15 cellular contexts compared by ENCODE assay signal in the genomic region with DNA sequence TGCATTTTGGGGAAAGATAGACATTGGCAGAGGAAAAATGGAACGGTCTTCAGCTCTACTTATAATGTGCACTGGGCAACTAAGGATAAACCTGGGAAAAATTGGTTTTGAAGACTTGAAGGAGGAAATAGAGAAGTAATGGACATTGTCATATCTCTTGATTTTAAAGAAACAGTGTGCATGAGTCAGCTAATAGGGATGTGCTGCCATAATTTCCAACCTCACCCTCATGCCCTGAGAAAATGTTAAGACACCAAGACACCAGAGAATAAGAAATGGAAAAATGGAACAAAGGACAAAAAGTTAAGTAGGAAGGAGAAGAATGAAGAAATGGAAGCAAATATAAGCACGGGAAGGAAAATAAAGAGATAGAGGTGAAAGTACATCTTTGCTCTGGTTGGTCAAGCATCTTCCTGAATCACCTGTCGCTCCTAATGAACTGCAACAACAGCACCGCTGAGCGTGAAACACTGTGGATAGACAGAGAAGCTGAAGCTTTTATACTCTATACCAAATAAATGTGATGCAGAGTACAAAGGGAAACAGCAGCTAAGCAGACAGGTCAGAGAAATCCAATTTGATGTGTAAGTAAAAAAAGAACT. TPM values are rescaled to one million over a fixed set of nuclear protein-coding genes. Genes with fewer than 3 reads are reported as not detected.
DNase-seq lines count a peak whose midpoint lies in the region; ATAC-seq, FAIRE-seq and TF ChIP-seq lines count a peak whose summit lies in the region.
"Had no signal": no experiment of that assay in that cellular context is flagged by ENCODE, and none has a peak within 500 bp of the region (broad histone marks: within the 10 kb centered on the region; RNA-seq: fewer than 3 reads in every experiment).

No MANE protein-coding gene starts in this region.

- no peak for TF ChIP-seq POLR2A in H54 (IDR thresholded peaks at IDR 0.05; ENCODE audit: low read depth, low read length)

- H3K4me1 Mint-ChIP-seq in T-helper 17 cell: peaks cover 46% of the 10 kb centered on the region
- H3K4me1 Mint-ChIP-seq in endodermal cell: peaks cover 26% of the 10 kb centered on the region

- H4K8ac ChIP-seq in trophoblast cell (ENCODE audit: low read depth, low read length): no peak overlapping the region

- in situ Hi-C loops in GM23248 (cut with MboI): no loop called here

- peaks cover 37% of the 10 kb centered on the region; the same call in 1 of the 2 replicates for H4K20me1 ChIP-seq in GM23248 (ENCODE audit: insufficient read depth)

- no peak overlapping the region for H2BK5ac ChIP-seq in trophoblast cell (ENCODE audit: low read depth, low read length, poor library complexity)

- H3K4me3 Mint-ChIP-seq in T-helper 17 cell (no peak overlapping the region), endodermal cell (no peak overlapping the region)
- H3K4me3 Mint-ChIP-seq: activated CD4-positive, alpha-beta memory T cell treated with anti-CD3 and anti-CD28 coated beads, Interleukin-2, amount 10 ng/mL, durations not matched to agents 7 days and 5 days had no signal

- no peak overlapping the region for H2BK120ac ChIP-seq in trophoblast cell (ENCODE audit: insufficient read depth, low read length, poor library complexity)

- H3K9me2 ChIP-seq in GM23248 (ENCODE audit: insufficient read depth): no peaks in the 10 kb centered on the region

- peaks cover 3% of the 10 kb centered on the region; the same call in 1 of the 2 replicates for H3K36me3 ChIP-seq in GM23248 (ENCODE audit: low read depth)
- H3K36me3 ChIP-seq in endodermal cell (ENCODE audit: control insufficient read depth, insufficient read depth, low read length): peaks cover 34% of the 10 kb centered on the region
- H3K36me3 ChIP-seq in trophoblast cell (ENCODE audit: control insufficient read depth in 1 of 2, insufficient read depth in 2 of 2, low read length in 2 of 2): peaks cover 6 to 10% of the 10 kb centered on the region in 2 experiments
- H3K36me3 ChIP-seq: colonic mucosa had no signal

- TF ChIP-seq CTCF in endodermal cell (conservative IDR thresholded peaks at IDR 0.05): no peak

- no peak overlapping the region for H3K18ac ChIP-seq in trophoblast cell (ENCODE audit: low read length)

- no peak for FAIRE-seq in H54 (lab: Jason Lieb, UNC)
- FAIRE-seq: islet of Langerhans had no signal

- no peak for ATAC-seq in T-helper 17 cell
- ATAC-seq in activated CD4-positive, CD25-positive, alpha-beta regulatory T cell treated with anti-CD3 and anti-CD28 coated beads, Interleukin-2, amount 50 U/mL, for 24 hours: no peak
- ATAC-seq in GM21390 (IDR thresholded peaks at IDR 0.05; ENCODE audit: unreplicated experiment): no peak
- ATAC-seq: T-cell had no signal

- peak; percentile 45 for DNase-seq in GM23248
- DNase-seq in T-helper 17 cell: no peak
- no peak for DNase-seq in endodermal cell
- DNase-seq in trophoblast cell: peak in 1 of 2 donors; percentile 18
- DNase-seq in H54 (ENCODE audit: insufficient read length, low spot score): no peak
- DNase-seq: activated CD4-positive, alpha-beta memory T cell treated with anti-CD3 and anti-CD28 coated beads, Interleukin-2, amount 10 ng/mL, durations not matched to agents 7 days and 5 days; CD4-positive, alpha-beta memory T cell; colonic mucosa; foreskin melanocyte; Karpas-422; T-cell had no signal

- peaks cover 3% of the 10 kb centered on the region for H3K79me1 ChIP-seq in trophoblast cell (ENCODE audit: low read length)

- peaks cover 50% of the 10 kb centered on the region for H3F3A ChIP-seq in GM23248 (ENCODE audit: insufficient read depth)

- H3K9me3 Mint-ChIP-seq in endodermal cell: no peaks in the 10 kb centered on the region
- H3K9me3 Mint-ChIP-seq: activated CD4-positive, alpha-beta memory T cell treated with anti-CD3 and anti-CD28 coated beads, Interleukin-2, amount 10 ng/mL, durations not matched to agents 7 days and 5 days; activated naive CD4-positive, alpha-beta T cell treated with anti-CD3 and anti-CD28 coated beads, Interleukin-2, amount 50 U/mL, for 72 hours; CD4-positive, alpha-beta memory T cell; T-cell had no signal

- H3K4me2 ChIP-seq in GM23248 (ENCODE audit: unreplicated experiment) (peak overlapping the region; percentile 13), trophoblast cell (ENCODE audit: low read length) (no peak overlapping the region)

- WGBS in GM23248 (ENCODE audit: low coverage in 1 of 2, low lambda C conversion rate in 2 of 2, missing lambda C conversion rate in 2 of 2), 2 experiments: 79 to 80% methylated on average over 5 of the region's 5 CpGs
- WGBS in endodermal cell (ENCODE audit: insufficient coverage in 1 of 2, insufficient read length in 1 of 2), 2 experiments: 96 to 100% methylated on average over 2 to 5 of the region's 5 CpGs
- no CpG with 5 or more reads among the region's 5 CpGs for WGBS in trophoblast cell (ENCODE audit: extremely low coverage, insufficient coverage, insufficient read length)

- H3K9me3 ChIP-seq in GM23248 (ENCODE audit: low read depth) (no peaks in the 10 kb centered on the region), T-helper 17 cell (ENCODE audit: control insufficient read depth, low read length, poor library complexity, severe bottlenecking) (no peaks in the 10 kb centered on the region), endodermal cell (ENCODE audit: control insufficient read depth, low read length) (no peaks in the 10 kb centered on the region), trophoblast cell (ENCODE audit: insufficient read depth, low read depth, low read length) (no peaks in the 10 kb centered on the region)
- H3K9me3 ChIP-seq: colonic mucosa had no signal

- H3K36me3 Mint-ChIP-seq in T-helper 17 cell (ENCODE audit: low read depth) (peaks cover 2% of the 10 kb centered on the region), endodermal cell (ENCODE audit: low read depth) (peaks cover 9% of the 10 kb centered on the region)

- H2BK12ac ChIP-seq in trophoblast cell (ENCODE audit: low read length): no peak overlapping the region

- H3K27ac Mint-ChIP-seq in T-helper 17 cell (peak overlapping the region; percentile 9), endodermal cell (peak overlapping the region; percentile 16)
- H3K27ac Mint-ChIP-seq: activated CD4-positive, alpha-beta memory T cell treated with anti-CD3 and anti-CD28 coated beads, Interleukin-2, amount 10 ng/mL, durations not matched to agents 7 days and 5 days had no signal

- H3K14ac ChIP-seq in trophoblast cell (ENCODE audit: low read length): no peak overlapping the region

- H3K9ac ChIP-seq in GM23248 (no peak overlapping the region), endodermal cell (ENCODE audit: extremely low read depth, low read length, poor library complexity, severe bottlenecking) (no peak overlapping the region), trophoblast cell (ENCODE audit: low read length) (no peak overlapping the region)

- H3K79me2 ChIP-seq in GM23248 (ENCODE audit: insufficient read depth): peaks cover 100% of the 10 kb centered on the region
- peaks cover 21% of the 10 kb centered on the region for H3K79me2 ChIP-seq in trophoblast cell (ENCODE audit: control insufficient read depth, insufficient read depth, low read length, poor library complexity)

- H2AFZ ChIP-seq in GM23248 (no peak overlapping the region), trophoblast cell (ENCODE audit: insufficient read depth, low read length, poor library complexity) (no peak overlapping the region)

- peaks cover 39% of the 10 kb centered on the region for H3K4me1 ChIP-seq in GM23248 (ENCODE audit: insufficient read depth)
- H3K4me1 ChIP-seq in endodermal cell (ENCODE audit: control insufficient read depth, insufficient read depth, low read length): peaks cover 6% of the 10 kb centered on the region
- H3K4me1 ChIP-seq in trophoblast cell (ENCODE audit: control insufficient read depth in 1 of 2, insufficient read depth in 2 of 2, low read length in 2 of 2): peaks cover 0 to 2% of the 10 kb centered on the region in 2 experiments

- H3K4ac ChIP-seq in trophoblast cell (ENCODE audit: low read depth, low read length): peak overlapping the region; percentile 97

- H3K27ac ChIP-seq in GM23248: no peak overlapping the region
- H3K27ac ChIP-seq in endodermal cell (ENCODE audit: low read depth, low read length): no peak overlapping the region
- H3K27ac ChIP-seq in trophoblast cell (ENCODE audit: low read depth, low read length): no peak overlapping the region
- H3K27ac ChIP-seq: colonic mucosa had no signal

- no peak overlapping the region for H2AK5ac ChIP-seq in trophoblast cell (ENCODE audit: low read length)

- H3K27me3 Mint-ChIP-seq in T-helper 17 cell (no peaks in the 10 kb centered on the region), endodermal cell (ENCODE audit: insufficient read depth) (no peaks in the 10 kb centered on the region)
- H3K27me3 Mint-ChIP-seq: activated CD4-positive, alpha-beta memory T cell treated with anti-CD3 and anti-CD28 coated beads, Interleukin-2, amount 10 ng/mL, durations not matched to agents 7 days and 5 days; CD4-positive, alpha-beta memory T cell; T-cell had no signal

- no peak overlapping the region for H3K23ac ChIP-seq in trophoblast cell (ENCODE audit: low read length)

- H3K27me3 ChIP-seq in GM23248 (replicated peaks; ENCODE audit: insufficient read depth) (no peaks in the 10 kb centered on the region), endodermal cell (ENCODE audit: control insufficient read depth, insufficient read depth, low read length, poor library complexity, severe bottlenecking) (no peaks in the 10 kb centered on the region), trophoblast cell (ENCODE audit: insufficient read depth, low read length) (no peaks in the 10 kb centered on the region)
- H3K27me3 ChIP-seq: colonic mucosa had no signal

- H4K12ac ChIP-seq in trophoblast cell (ENCODE audit: low read depth, low read length): no peak overlapping the region

- H3K4me3 ChIP-seq in GM23248: no peak overlapping the region
- H3K4me3 ChIP-seq in endodermal cell (ENCODE audit: low read length): no peak overlapping the region
- no peak overlapping the region for H3K4me3 ChIP-seq in trophoblast cell (ENCODE audit: low read depth, low read length)
- H3K4me3 ChIP-seq: colonic mucosa had no signal

- H4K91ac ChIP-seq in trophoblast cell (ENCODE audit: low read depth, low read length): no peak overlapping the region

RNA-seq across cellular contexts. Expression of a gene that starts 5.3 kb away (rescaled TPM):
- total RNA-seq in GM23248 (2014; rRNA removed; shearing (Covaris generic)): 63.7 and 69.9 TPM in 2 replicates
- 45.4 and 49.4 TPM in 2 replicates for polyA plus RNA-seq in GM23248 (2016; fragmentation: Nextera tagmentation; extraction: Ambion mirVana)
- total RNA-seq in T-helper 17 cell: 100 to 1,000 TPM; 140 to 158 TPM
- total RNA-seq in endodermal cell: 100 to 1,000 TPM; 148 to 151 TPM
- 97.7 TPM for polyA plus RNA-seq in endodermal cell (2013, experiment 1 of 2)
- 88.6 TPM for polyA plus RNA-seq in endodermal cell (2013, experiment 2 of 2)
- 41.6 and 42.4 TPM in 2 replicates for polyA plus RNA-seq in trophoblast cell (2013)

RNA-seq across cellular contexts. Expression of a gene that starts 46.6 kb away (rescaled TPM):
- total RNA-seq in GM23248 (2014; rRNA removed; shearing (Covaris generic)): 58.7 and 69.4 TPM in 2 replicates
- 54.5 and 56.9 TPM in 2 replicates for polyA plus RNA-seq in GM23248 (2016; fragmentation: Nextera tagmentation; extraction: Ambion mirVana)
- total RNA-seq in T-helper 17 cell (10 to 100 TPM; 24.2 to 32.0 TPM), endodermal cell (10 to 100 TPM; 59.0 to 67.5 TPM)
- 45.9 TPM for polyA plus RNA-seq in endodermal cell (2013, experiment 1 of 2)
- 38.7 TPM for polyA plus RNA-seq in endodermal cell (2013, experiment 2 of 2)
- 43.1 and 47.2 TPM in 2 replicates for polyA plus RNA-seq in trophoblast cell (2013)

RNA-seq across cellular contexts. Expression of a gene that starts 46.8 kb away (rescaled TPM):
- total RNA-seq in GM23248 (2014; rRNA removed; shearing (Covaris generic)): 26.9 and 37.1 TPM in 2 replicates
- polyA plus RNA-seq in GM23248 (2016; fragmentation: Nextera tagmentation; extraction: Ambion mirVana): 36.6 and 38.4 TPM in 2 replicates
- total RNA-seq in T-helper 17 cell: 10 to 100 TPM; 17.0 to 19.8 TPM
- total RNA-seq in endodermal cell: 10 to 100 TPM; 37.7 to 44.5 TPM
- 29.7 TPM for polyA plus RNA-seq in endodermal cell (2013, experiment 1 of 2)
- 27.2 TPM for polyA plus RNA-seq in endodermal cell (2013, experiment 2 of 2)
- 19.2 and 20.3 TPM in 2 replicates for polyA plus RNA-seq in trophoblast cell (2013)
